ENCODE assay signal across 8 cellular contexts in genomic region chr16:57061084-57061905, GRCh38. TPM values are rescaled to one million over a fixed set of nuclear protein-coding genes. Genes with fewer than 3 reads are reported as not detected.
A peak's percentile ranks its signal among the peaks of the same experiment; 100 is the strongest.
DNase-seq lines count a peak whose midpoint lies in the region; ATAC-seq and TF ChIP-seq lines count a peak whose summit lies in the region.

No MANE protein-coding gene starts in this region.

- no peak overlapping the region for H3K27ac Mint-ChIP-seq in WTC11

- intact Hi-C loops in left ventricle myocardium superior (cut with micrococcal nuclease), result no loop called here

- ATAC-seq in WTC11 (no peak), left ventricle myocardium superior (peak; percentile 92), HG03354 (IDR thresholded peaks at IDR 0.05; ENCODE audit: poor library complexity, severe bottlenecking, unreplicated experiment) (no peak), GM21723 (IDR thresholded peaks at IDR 0.05; ENCODE audit: unreplicated experiment) (no peak)
- ATAC-seq in stimulated activated naive CD8-positive, alpha-beta T cell treated with anti-CD3 and anti-CD28 coated beads, Interleukin-15, Interleukin-2, amounts not matched to agents 100 U/mL and 50 U/mL, for 24 hours, result peak; percentile 15

- H3K36me3 Mint-ChIP-seq in WTC11, result no peaks in the 10 kb centered on the region

- H3K9me3 Mint-ChIP-seq in WTC11, result no peaks in the 10 kb centered on the region

- no peaks in the 10 kb centered on the region for H3K4me1 Mint-ChIP-seq in WTC11

- no peak overlapping the region for H3K4me3 Mint-ChIP-seq in WTC11

- CTCF ChIA-PET in WTC11 (lab: Charles Lee), result interaction anchor here (0.8 to 1.9 kb wide), 4 partner anchors 23 to 97 kb away, joined by 3 to 8 read pairs (median 7); partner anchors contain the start of gene CPNE2

- TF ChIP-seq CTCF in WTC11 (IDR thresholded peaks at IDR 0.05), result no peak

- no peaks in the 10 kb centered on the region for H3K27me3 Mint-ChIP-seq in WTC11 (ENCODE audit: low read depth)

- DNase-seq in NCI-H82 (lab: John Stamatoyannopoulos, UW) (peak; percentile 7), NCI-H82 treated with DMSO at 0.1 percent for 48 hours (lab: John Stamatoyannopoulos, UW; ENCODE audit: unreplicated experiment) (no peak), WTC11 (ENCODE audit: low spot score) (no peak), left ventricle myocardium superior (peak; percentile 81), iPS-NIHi7 (ENCODE audit: extremely low spot score) (no peak)
- DNase-seq in stimulated activated naive CD8-positive, alpha-beta T cell treated with anti-CD3 and anti-CD28 coated beads, Interleukin-15, Interleukin-2, amounts not matched to agents 100 U/mL and 50 U/mL, for 24 hours, result no peak

- POLR2A ChIA-PET in WTC11 (lab: Charles Lee), result no interaction called here

TF ChIP-seq in WTC11, 78 proteins besides CTCF, POLR2A, EP300 and RAD21:
- TF ChIP-seq GABPB1 (CRISPR knock-in tag; IDR thresholded peaks at IDR 0.05), result 0 out of 2 replicates have a peak, but pooled peaks have one; percentile 24
- TF ChIP-seq MLX (CRISPR knock-in tag; IDR thresholded peaks at IDR 0.05), result no peak

RNA-seq across cellular contexts. Expression of gene CPNE2, which starts 31.1 kb away (rescaled TPM):
- 14.0 to 17.9 TPM (median 16.7 TPM) in 3 replicates for total RNA-seq in WTC11 (2021)
- 11.2 TPM for total RNA-seq in left ventricle myocardium superior

Comparison
In these comparisons a context has a peak if more than half of its experiments do, and no peak if none do; other contexts are left out.
1. DNase-seq: peak in NCI-H82 (single experiment) and left ventricle myocardium superior (single experiment); none in NCI-H82 treated with DMSO at 0.1 percent for 48 hours (single experiment), WTC11 (single experiment), stimulated activated naive CD8-positive, alpha-beta T cell treated with anti-CD3 and anti-CD28 coated beads, Interleukin-15, Interleukin-2, amounts not matched to agents 100 U/mL and 50 U/mL, for 24 hours (single experiment) and iPS-NIHi7 (single experiment).
2. ATAC-seq: peak in left ventricle myocardium superior (single experiment) and stimulated activated naive CD8-positive, alpha-beta T cell treated with anti-CD3 and anti-CD28 coated beads, Interleukin-15, Interleukin-2, amounts not matched to agents 100 U/mL and 50 U/mL, for 24 hours (single experiment); none in WTC11 (single experiment), HG03354 (single experiment) and GM21723 (single experiment).